ENCODE assay signal across 9 cellular contexts in genomic region chr16:1474047-1474446, GRCh38. TPM values are rescaled to one million over a fixed set of nuclear protein-coding genes. Genes with fewer than 3 reads are reported as not detected.
A peak's percentile ranks its signal among the peaks of the same experiment; 100 is the strongest.
DNase-seq lines count a peak whose midpoint lies in the region; ATAC-seq and TF ChIP-seq lines count a peak whose summit lies in the region.
"Had no signal": no experiment of that assay in that cellular context is flagged by ENCODE, and none has a peak within 500 bp of the region (broad histone marks: within the 10 kb centered on the region; RNA-seq: fewer than 3 reads in every experiment).

No MANE protein-coding gene starts in this region.

- H3K4me1 ChIP-seq in Karpas-422 (ENCODE audit: low read length) (peaks cover 12% of the 10 kb centered on the region), colonic mucosa (peaks cover 10% of the 10 kb centered on the region)
- peaks cover 13 to 20% of the 10 kb centered on the region in 2 donors for H3K4me1 ChIP-seq in naive thymus-derived CD4-positive, alpha-beta T cell (ENCODE audit: control insufficient read depth in 2 of 2, insufficient read depth in 2 of 2, low read length in 2 of 2)

- H3K4me2 ChIP-seq in Karpas-422 (ENCODE audit: low read depth, low read length, poor library complexity, severe bottlenecking) = peak overlapping the region; percentile 75

- no peaks in the 10 kb centered on the region for H3K9me2 ChIP-seq in Karpas-422 (replicated peaks; ENCODE audit: insufficient read depth, low read length)

- H4K20me1 ChIP-seq in Karpas-422 (ENCODE audit: insufficient read depth, low read depth, low read length) = no peaks in the 10 kb centered on the region

- H3K27me3 Mint-ChIP-seq in naive thymus-derived CD4-positive, alpha-beta T cell = no peaks in the 10 kb centered on the region

- no peak overlapping the region for H2AFZ ChIP-seq in Karpas-422 (ENCODE audit: low read length)

- peak overlapping the region; percentile 70 to 86 (median 82) for H3K4me3 Mint-ChIP-seq in naive thymus-derived CD4-positive, alpha-beta T cell

- no peak for DNase-seq in BJ (ENCODE audit: low read depth)
- no peak for DNase-seq in Karpas-422
- DNase-seq in colonic mucosa = no peak
- no peak for DNase-seq in naive thymus-derived CD4-positive, alpha-beta T cell
- no peak for DNase-seq in GM10248 (ENCODE audit: extremely low spot score)
- DNase-seq in activated gamma-delta T cell treated with Interleukin-2 at 50 U/mL for 16 hours = no peak
- DNase-seq in NCI-H1694 treated with DMSO at 0.1 percent for 48 hours (lab: John Stamatoyannopoulos, UW) = no peak
- DNase-seq: effector CD4-positive, alpha-beta T cell had no signal

- no peaks in the 10 kb centered on the region for H3K36me3 Mint-ChIP-seq in naive thymus-derived CD4-positive, alpha-beta T cell

- H3K4me3 ChIP-seq in BJ (ENCODE audit: low read depth, low read length) = peak overlapping the region; percentile 69
- H3K4me3 ChIP-seq in Karpas-422 (ENCODE audit: low read length) = peak overlapping the region; percentile 70
- H3K4me3 ChIP-seq in colonic mucosa = peak overlapping the region; percentile 92
- H3K4me3 ChIP-seq in naive thymus-derived CD4-positive, alpha-beta T cell (ENCODE audit: low read length) = peak overlapping the region; percentile 67

- peak overlapping the region in 6 of 9 donors; percentile 21 to 74 (median 54) for H3K27ac Mint-ChIP-seq in naive thymus-derived CD4-positive, alpha-beta T cell

- TF ChIP-seq CTCF in BJ (IDR thresholded peaks at IDR 0.05; ENCODE audit: insufficient read depth, low read depth, low read length) (no peak), colonic mucosa (IDR thresholded peaks at IDR 0.05) (no peak), GM10248 (IDR thresholded peaks at IDR 0.05; ENCODE audit: control extremely low read depth, extremely low read depth, low read depth, missing control alignments) (no peak)

- H3K27me3 ChIP-seq in BJ (ENCODE audit: control insufficient read depth, insufficient read depth, low read length) (no peaks in the 10 kb centered on the region), Karpas-422 (ENCODE audit: low read length) (no peaks in the 10 kb centered on the region), colonic mucosa (no peaks in the 10 kb centered on the region)
- no peaks in the 10 kb centered on the region for H3K27me3 ChIP-seq in naive thymus-derived CD4-positive, alpha-beta T cell (ENCODE audit: control insufficient read depth in 2 of 2, insufficient read depth in 2 of 2, low read length in 2 of 2)

- H3K27ac ChIP-seq in Karpas-422 (ENCODE audit: low read length) (no peak overlapping the region), colonic mucosa (peak overlapping the region; percentile 79)
- peak overlapping the region; percentile 100 for H3K27ac ChIP-seq in naive thymus-derived CD4-positive, alpha-beta T cell (ENCODE audit: low read depth, low read length)

- no peak for ATAC-seq in naive thymus-derived CD4-positive, alpha-beta T cell
- ATAC-seq in HG03108 (IDR thresholded peaks at IDR 0.05; ENCODE audit: unreplicated experiment) = no peak

- H3K9me3 ChIP-seq in Karpas-422 (ENCODE audit: low read length) (no peaks in the 10 kb centered on the region), colonic mucosa (no peaks in the 10 kb centered on the region)
- H3K9me3 ChIP-seq in naive thymus-derived CD4-positive, alpha-beta T cell (ENCODE audit: control insufficient read depth in 2 of 3, low read length in 3 of 3) = no peaks in the 10 kb centered on the region

- H3K9ac ChIP-seq in Karpas-422 (ENCODE audit: low read length) (peak overlapping the region; percentile 84), colonic mucosa (ENCODE audit: low read depth in 2 of 2, low read length in 2 of 2) (peak overlapping the region; percentile 79 to 85)

- H3K9me3 Mint-ChIP-seq in naive thymus-derived CD4-positive, alpha-beta T cell = no peaks in the 10 kb centered on the region

- POLR2A ChIA-PET in BJ (lab: Charles Lee) = no interaction called here
- POLR2A ChIA-PET in naive thymus-derived CD4-positive, alpha-beta T cell (lab: Charles Lee) = no interaction called here
- POLR2A ChIA-PET in GM10248 (lab: Yijun Ruan, JAX) = no interaction called here

- peaks cover 20 to 57% (median 46%) of the 10 kb centered on the region in 7 donors for H3K4me1 Mint-ChIP-seq in naive thymus-derived CD4-positive, alpha-beta T cell

- H3K36me3 ChIP-seq in BJ (ENCODE audit: control insufficient read depth, insufficient read depth, low read length) (no peaks in the 10 kb centered on the region), Karpas-422 (ENCODE audit: insufficient read depth, low read length) (no peaks in the 10 kb centered on the region), colonic mucosa (no peaks in the 10 kb centered on the region)
- H3K36me3 ChIP-seq in naive thymus-derived CD4-positive, alpha-beta T cell (ENCODE audit: control insufficient read depth in 2 of 3, insufficient read depth in 3 of 3, low read length in 3 of 3) = no peaks in the 10 kb centered on the region

- intact Hi-C loops in colonic mucosa (cut with DNase I) = no loop called here
- intact Hi-C loops in naive thymus-derived CD4-positive, alpha-beta T cell (cut with micrococcal nuclease) = loop anchor here (2.0 to 10.0 kb wide), 4 partner anchors 53 to 299 kb away; partner anchors contain the start of genes CRAMP1 (in 1 of the 2), EME2 (in 1 of the 2), IFT140 (in 1 of the 2) and MRPS34 (in 1 of the 2)

- peaks cover 7% of the 10 kb centered on the region for H3K79me2 ChIP-seq in Karpas-422 (ENCODE audit: low read length)

- CTCF ChIA-PET in BJ (lab: Yijun Ruan, JAX) = interaction anchor here (0.7 kb wide), 1 partner anchor 1112 kb away, joined by 3 read pairs; no protein-coding TSS in a partner anchor
- CTCF ChIA-PET in naive thymus-derived CD4-positive, alpha-beta T cell (lab: Charles Lee) = no interaction called here
- CTCF ChIA-PET in GM10248 (lab: Yijun Ruan, JAX) = no interaction called here

RNA-seq across cellular contexts. Expression of gene CLCN7, which starts 0.8 kb away (rescaled TPM):
- 19.6 and 36.4 TPM in 2 replicates for polyA plus RNA-seq in BJ (2011; rRNA removed)
- polyA minus RNA-seq in BJ (2011; rRNA and poly(A)+ RNA removed) = 35.5 and 36.2 TPM in 2 replicates
- total RNA-seq in Karpas-422 (2014; rRNA removed; shearing (Covaris generic); ENCODE audit: low replicate concordance) = 8.9 and 29.2 TPM in 2 replicates
- 10 to 100 TPM; 42.4 to 61.5 TPM for total RNA-seq in colonic mucosa
- total RNA-seq in naive thymus-derived CD4-positive, alpha-beta T cell = 100 to 1,000 TPM in 4 of 5 experiments, 10 to 100 TPM in 1; 74.8 to 140 (median 115) TPM
- polyA plus RNA-seq in naive thymus-derived CD4-positive, alpha-beta T cell = 10 to 100 TPM; 17.0 to 35.1 TPM

RNA-seq across cellular contexts. Expression of gene PTX4, which starts 14.7 kb away (rescaled TPM):
- not detected in 2 replicates for polyA plus RNA-seq in BJ (2011; rRNA removed)
- polyA minus RNA-seq in BJ (2011; rRNA and poly(A)+ RNA removed) = not detected in 2 replicates
- not detected in 2 replicates for total RNA-seq in Karpas-422 (2014; rRNA removed; shearing (Covaris generic); ENCODE audit: low replicate concordance)
- total RNA-seq in colonic mucosa = not detected
- total RNA-seq in naive thymus-derived CD4-positive, alpha-beta T cell = under 1 TPM in 2 of 5 experiments, not detected in 3; 0.24 to 0.64 TPM
- not detected for polyA plus RNA-seq in naive thymus-derived CD4-positive, alpha-beta T cell

RNA-seq across cellular contexts. Expression of gene TELO2, which starts 19.1 kb away (rescaled TPM):
- 8.1 and 15.9 TPM in 2 replicates for polyA plus RNA-seq in BJ (2011; rRNA removed)
- polyA minus RNA-seq in BJ (2011; rRNA and poly(A)+ RNA removed) = 3.3 and 6.9 TPM in 2 replicates
- total RNA-seq in Karpas-422 (2014; rRNA removed; shearing (Covaris generic); ENCODE audit: low replicate concordance) = 8.7 and 22.0 TPM in 2 replicates
- 10 to 100 TPM; 18.4 to 76.0 TPM for total RNA-seq in colonic mucosa
- 10 to 100 TPM; 46.9 to 58.9 (median 50.3) TPM for total RNA-seq in naive thymus-derived CD4-positive, alpha-beta T cell
- polyA plus RNA-seq in naive thymus-derived CD4-positive, alpha-beta T cell = 10 to 100 TPM; 10.5 to 18.7 TPM

RNA-seq across cellular contexts. Expression of gene CCDC154, which starts 29.7 kb away (rescaled TPM):
- 0.04 and 0.23 TPM in 2 replicates for polyA plus RNA-seq in BJ (2011; rRNA removed)
- polyA minus RNA-seq in BJ (2011; rRNA and poly(A)+ RNA removed) = not detected in 2 replicates
- 0.11 TPM in 1 of 2 replicates, not detected in the other for total RNA-seq in Karpas-422 (2014; rRNA removed; shearing (Covaris generic); ENCODE audit: low replicate concordance)
- total RNA-seq in colonic mucosa = 1 to 10 TPM in 1 of 2 donors, under 1 TPM in 1; 0.56 to 1.6 TPM
- 10 to 100 TPM in 2 of 5 experiments, 1 to 10 TPM in 3; 3.6 to 19.1 (median 8.9) TPM for total RNA-seq in naive thymus-derived CD4-positive, alpha-beta T cell
- not detected for polyA plus RNA-seq in naive thymus-derived CD4-positive, alpha-beta T cell

RNA-seq across cellular contexts. Expression of gene PERCC1, which starts 43.2 kb away (rescaled TPM):
- not detected in 2 replicates for polyA plus RNA-seq in BJ (2011; rRNA removed)
- polyA minus RNA-seq in BJ (2011; rRNA and poly(A)+ RNA removed) = not detected in 2 replicates
- not detected in 2 replicates for total RNA-seq in Karpas-422 (2014; rRNA removed; shearing (Covaris generic); ENCODE audit: low replicate concordance)
- total RNA-seq in colonic mucosa = under 1 TPM; 0.27 TPM
- total RNA-seq in naive thymus-derived CD4-positive, alpha-beta T cell = 1 to 10 TPM in 2 of 5 experiments, under 1 TPM in 2, not detected in 1; 0.77 to 3.4 (median 1.7) TPM
- polyA plus RNA-seq in naive thymus-derived CD4-positive, alpha-beta T cell = not detected
